10 cellular contexts compared by ENCODE assay signal in genomic region chr7:77202544-77202976, GRCh38. TPM values are rescaled to one million over a fixed set of nuclear protein-coding genes. Genes with fewer than 3 reads are reported as not detected.
DNase-seq lines count a peak whose midpoint lies in the region; ATAC-seq and TF ChIP-seq lines count a peak whose summit lies in the region.
"Had no signal": no experiment of that assay in that cellular context is flagged by ENCODE, and none has a peak within 500 bp of the region (broad histone marks: within the 10 kb centered on the region; RNA-seq: fewer than 3 reads in every experiment).

No MANE protein-coding gene starts in this region.

- peak overlapping the region; percentile 40 to 58 for H3K27ac ChIP-seq in mucosa of rectum (ENCODE audit: low read depth in 2 of 2, low read length in 2 of 2)
- H3K27ac ChIP-seq in stomach = no peak overlapping the region

- TF ChIP-seq EP300 in stomach (IDR thresholded peaks at IDR 0.05) = no peak

- H3K9me3 ChIP-seq in mucosa of rectum (ENCODE audit: control insufficient read depth in 2 of 2, low read length in 2 of 2) (no peaks in the 10 kb centered on the region), stomach (no peaks in the 10 kb centered on the region)

- TF ChIP-seq POLR2A in stomach (IDR thresholded peaks at IDR 0.05) = no peak

- 75 to 88% (median 80%) methylated on average over 4 of the region's 4 CpGs for WGBS in stomach, 5 donors

- DNase-seq in AG08396 (ENCODE audit: low spot score) (no peak), NCI-H526 (lab: John Stamatoyannopoulos, UW) (no peak), stomach (no peak), ureter (ENCODE audit: low spot score) (no peak)
- DNase-seq: activated naive CD4-positive, alpha-beta T cell treated with anti-CD3 and anti-CD28 coated beads, Interleukin-2, amount 10 ng/mL, durations not matched to agents 7 days and 5 days; stimulated activated CD4-positive, alpha-beta T cell treated with anti-CD3 and anti-CD28 coated beads, Interleukin-4, amount 100 ng/mL, for 1 hour had no signal

- no peak for TF ChIP-seq CTCF in stomach (IDR thresholded peaks at IDR 0.05)

- peaks cover 15 to 30% of the 10 kb centered on the region in 2 donors for H3K4me1 ChIP-seq in mucosa of rectum (ENCODE audit: control insufficient read depth in 2 of 2, insufficient read depth in 2 of 2, low read length in 2 of 2)
- H3K4me1 ChIP-seq in stomach = peaks cover 5 to 32% (median 12%) of the 10 kb centered on the region in 4 donors

- H3K36me3 ChIP-seq in mucosa of rectum (ENCODE audit: control insufficient read depth in 2 of 2, insufficient read depth in 2 of 2, low read length in 2 of 2) (no peaks in the 10 kb centered on the region), stomach (no peaks in the 10 kb centered on the region)

- no peaks in the 10 kb centered on the region for H3K27me3 ChIP-seq in mucosa of rectum (ENCODE audit: control insufficient read depth in 2 of 2, insufficient read depth in 2 of 2, low read length in 2 of 2)
- H3K27me3 ChIP-seq in stomach = no peaks in the 10 kb centered on the region

- intact Hi-C loops in stomach (cut with DNase I; ENCODE audit: low total_unique reads) = no loop called here

- H3K4me3 ChIP-seq in mucosa of rectum (ENCODE audit: low read length in 2 of 2) = no peak overlapping the region
- no peak overlapping the region for H3K4me3 ChIP-seq in stomach

- H3K9ac ChIP-seq in mucosa of rectum (ENCODE audit: low read depth in 1 of 2, low read length in 2 of 2) = no peak overlapping the region

- ATAC-seq in GM18867 (IDR thresholded peaks at IDR 0.05; ENCODE audit: unreplicated experiment) (peak; percentile 90), GM21528 (IDR thresholded peaks at IDR 0.05; ENCODE audit: low FRiP score, unreplicated experiment) (peak; percentile 87), HG03354 (IDR thresholded peaks at IDR 0.05; ENCODE audit: poor library complexity, severe bottlenecking, unreplicated experiment) (peak; percentile 92)

RNA-seq across cellular contexts. Expression of gene FGL2, which starts 2.9 kb away (rescaled TPM):
- total RNA-seq in stomach (100 to 1,000 TPM in 1 of 5 donors, 10 to 100 TPM in 2, 1 to 10 TPM in 1, under 1 TPM in 1; 0.87 to 179 (median 31.7) TPM), ureter (10.9 TPM)
- 10 to 100 TPM in 1 of 3 donors, 1 to 10 TPM in 2; 3.2 to 19.1 (median 7.5) TPM for polyA plus RNA-seq in stomach

Comparison
In these comparisons a context has a peak if more than half of its experiments do, and no peak if none do; other contexts are left out.
1. H3K27ac ChIP-seq: peak in mucosa of rectum (2 of 2); none in stomach (0 of 5).
2. Peak in every context shown above with its lines, with median percentiles within 50 percentile points of each other: ATAC-seq.